ENCODE assay signal across 24 cellular contexts in genomic region chr22:41982886-41983285, GRCh38. TPM values are rescaled to one million over a fixed set of nuclear protein-coding genes. Genes with fewer than 3 reads are reported as not detected.
"Had no signal": no experiment of that assay in that cellular context is flagged by ENCODE, and none has a peak within 500 bp of the region (broad histone marks: within the 10 kb centered on the region; RNA-seq: fewer than 3 reads in every experiment).

No MANE protein-coding gene starts in this region.

- H3K27me3 ChIP-seq: breast epithelium, ovary had no signal

- H3K27ac ChIP-seq: left ventricle myocardium inferior, neutrophil, ovary, spleen, tibial nerve had no signal

- FAIRE-seq: astrocyte, urothelium cell line had no signal

- DNase-seq: activated B cell treated with CpG ODN at 0.5 μM for 24 hours; activated CD4-positive, alpha-beta T cell treated with anti-CD3 and anti-CD28 coated beads, Interleukin-2, amount 50 U/mL, for 1 hour; activated gamma-delta T cell; activated naive CD4-positive, alpha-beta T cell treated with anti-CD3 and anti-CD28 coated beads, Interleukin-2, amount 10 ng/mL, durations not matched to agents 7 days and 5 days; activated T-cell treated with anti-CD3 and anti-CD28 coated beads, Interleukin-2, amount 50 U/mL, for 1 hour; amniotic stem cell; central memory CD4-positive, alpha-beta T cell; endodermal cell; head of caudate nucleus; hypothalamus; immature natural killer cell; kidney glomerular epithelial cell; left ventricle myocardium inferior; ovary; right cardiac atrium; spleen; stimulated activated naive CD4-positive, alpha-beta T cell treated with Interleukin-2 at 50 U/mL for 16 hours; T-helper 2 cell had no signal

- H3K9me3 ChIP-seq: breast epithelium, left ventricle myocardium inferior, neutrophil, ovary, spleen, tibial nerve had no signal

- H3K4me1 ChIP-seq: left ventricle myocardium inferior, spleen had no signal

- H3K36me3 ChIP-seq: breast epithelium, left ventricle myocardium inferior, neutrophil, ovary, spleen had no signal

- H3K4me3 ChIP-seq: breast epithelium, left ventricle myocardium inferior, ovary, spleen, tibial nerve had no signal

RNA-seq across cellular contexts. Expression of gene SEPTIN3, which starts 13.6 kb away (rescaled TPM):
- total RNA-seq: left ventricle myocardium inferior had no signal
- polyA plus RNA-seq: immature natural killer cell had no signal

RNA-seq across cellular contexts. Expression of gene WBP2NL, which starts 15.7 kb away (rescaled TPM):
- total RNA-seq: astrocyte, endodermal cell, lung microvascular endothelial cell had no signal

RNA-seq across cellular contexts. Expression of gene TNFRSF13C, which starts 56.3 kb away (rescaled TPM):
- total RNA-seq: astrocyte, lung microvascular endothelial cell had no signal
- polyA plus RNA-seq: immature natural killer cell had no signal
